ENCODE assay signal across 16 cellular contexts in the genomic region with DNA sequence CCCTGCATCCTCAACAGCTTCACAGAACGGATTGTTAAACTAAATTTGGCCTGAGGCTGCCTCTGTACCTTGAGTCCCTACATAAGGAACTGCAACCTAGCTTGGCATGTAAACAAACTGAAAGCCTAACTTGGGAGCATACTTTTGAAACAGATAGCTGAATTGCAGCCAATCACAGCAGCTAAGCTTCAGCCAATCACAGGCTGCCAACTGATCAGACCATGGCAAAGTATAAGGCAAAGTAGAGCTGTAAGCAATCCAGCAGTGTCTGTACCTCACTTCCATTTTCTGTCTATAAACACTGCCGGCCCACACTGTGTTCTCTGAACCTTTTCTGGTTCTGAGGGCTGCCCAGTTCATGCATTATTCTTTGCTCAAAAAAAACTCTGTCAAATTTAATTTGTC. TPM values are rescaled to one million over a fixed set of nuclear protein-coding genes. Genes with fewer than 3 reads are reported as not detected.
DNase-seq lines count a peak whose midpoint lies in the region; ATAC-seq and TF ChIP-seq lines count a peak whose summit lies in the region.
"Had no signal": no experiment of that assay in that cellular context is flagged by ENCODE, and none has a peak within 500 bp of the region (broad histone marks: within the 10 kb centered on the region; RNA-seq: fewer than 3 reads in every experiment).

No MANE protein-coding gene starts in this region.

- POLR2A ChIA-PET in WTC11 (lab: Charles Lee) = interaction anchor here (0.9 to 1.0 kb wide), 2 partner anchors 9 to 32 kb away, joined by 3 to 4 read pairs; a partner anchor contains a TSS

- peaks cover 16% of the 10 kb centered on the region for H3K36me3 Mint-ChIP-seq in WTC11
- H3K36me3 Mint-ChIP-seq: activated naive CD4-positive, alpha-beta T cell treated with anti-CD3 and anti-CD28 coated beads, Interleukin-2, amount 10 ng/mL, durations not matched to agents 7 days and 5 days had no signal

- peak; percentile 88 for ATAC-seq in WTC11
- peak; percentile 25 for ATAC-seq in mucosa of descending colon

- peaks cover 20% of the 10 kb centered on the region for H3K9me3 Mint-ChIP-seq in WTC11
- H3K9me3 Mint-ChIP-seq: activated naive CD4-positive, alpha-beta T cell treated with anti-CD3 and anti-CD28 coated beads, Interleukin-2, amount 10 ng/mL, durations not matched to agents 7 days and 5 days had no signal

- H3K4me1 ChIP-seq in mucosa of descending colon (ENCODE audit: low read depth) = no peaks in the 10 kb centered on the region
- H3K4me1 ChIP-seq: uterus had no signal

- DNase-seq in NCI-H82 (lab: John Stamatoyannopoulos, UW) (peak; percentile 2), NCI-H82 treated with DMSO at 0.1 percent for 48 hours (lab: John Stamatoyannopoulos, UW; ENCODE audit: unreplicated experiment) (no peak), LNCaP clone FGC (ENCODE audit: low read depth) (peak; percentile 40), WTC11 (ENCODE audit: low spot score) (no peak), mucosa of descending colon (no peak), GM19240 (ENCODE audit: insufficient read length, low spot score) (no peak), NCI-H510A (lab: John Stamatoyannopoulos, UW) (no peak)
- DNase-seq in effector CD8-positive, alpha-beta T cell (lab: John Stamatoyannopoulos, UW) = no peak
- DNase-seq: activated naive CD4-positive, alpha-beta T cell treated with anti-CD3 and anti-CD28 coated beads, Interleukin-2, amount 10 ng/mL, durations not matched to agents 7 days and 5 days; central memory CD4-positive, alpha-beta T cell; mesendoderm; ovary; T1000; uterus had no signal

- H3K4me3 ChIP-seq in LNCaP clone FGC (ENCODE audit: low read depth, low read length) (no peak overlapping the region), mucosa of descending colon (no peak overlapping the region)
- H3K4me3 ChIP-seq: HAP-1, ovary, uterus had no signal

- no peaks in the 10 kb centered on the region for H3K9me3 ChIP-seq in mucosa of descending colon
- H3K9me3 ChIP-seq: HAP-1, ovary, uterus had no signal

- intact Hi-C loops in mucosa of descending colon (cut with DNase I, micrococcal nuclease) = no loop called here

- TF ChIP-seq CTCF in LNCaP clone FGC (IDR thresholded peaks at IDR 0.05; ENCODE audit: control insufficient read depth, extremely low read depth, insufficient read depth) = no peak
- no peak for TF ChIP-seq CTCF in WTC11 (IDR thresholded peaks at IDR 0.05)
- no peak for TF ChIP-seq CTCF in mucosa of descending colon (IDR thresholded peaks at IDR 0.05)

- no peaks in the 10 kb centered on the region for H3K27me3 Mint-ChIP-seq in WTC11 (ENCODE audit: low read depth)

- H3K36me3 ChIP-seq in mucosa of descending colon (ENCODE audit: low read depth) = no peaks in the 10 kb centered on the region
- H3K36me3 ChIP-seq: HAP-1, ovary, uterus had no signal

- CTCF ChIA-PET in WTC11 (lab: Charles Lee) = no interaction called here

- H3K27ac Mint-ChIP-seq in WTC11 = peak overlapping the region; percentile 71; the same call in 1 of the 2 replicates
- H3K27ac Mint-ChIP-seq: activated naive CD4-positive, alpha-beta T cell treated with anti-CD3 and anti-CD28 coated beads, Interleukin-2, amount 10 ng/mL, durations not matched to agents 7 days and 5 days; IgD-negative memory B cell had no signal

- H3K4me3 Mint-ChIP-seq in WTC11 = no peak overlapping the region
- H3K4me3 Mint-ChIP-seq: activated naive CD4-positive, alpha-beta T cell treated with anti-CD3 and anti-CD28 coated beads, Interleukin-2, amount 10 ng/mL, durations not matched to agents 7 days and 5 days; IgD-negative memory B cell had no signal

- H3K4me1 Mint-ChIP-seq in WTC11 = peaks cover 15% of the 10 kb centered on the region
- H3K4me1 Mint-ChIP-seq: activated naive CD4-positive, alpha-beta T cell treated with anti-CD3 and anti-CD28 coated beads, Interleukin-2, amount 10 ng/mL, durations not matched to agents 7 days and 5 days; IgD-negative memory B cell had no signal

TF ChIP-seq in WTC11, 78 proteins besides CTCF, POLR2A, EP300 and RAD21:
- TF ChIP-seq ZNF232 (CRISPR knock-in tag; IDR thresholded peaks at IDR 0.05) (no peak), NFYB (CRISPR knock-in tag; conservative IDR thresholded peaks at IDR 0.05; ENCODE audit: low read depth) (peak; percentile 50), GTF2I (CRISPR knock-in tag; conservative IDR thresholded peaks at IDR 0.05) (no peak), ZNF317 (CRISPR knock-in tag; IDR thresholded peaks at IDR 0.05; ENCODE audit: borderline replicate concordance, low read depth) (no peak), TP53 (CRISPR knock-in tag; IDR thresholded peaks at IDR 0.05) (no peak)
- TF ChIP-seq, protein P1, sequence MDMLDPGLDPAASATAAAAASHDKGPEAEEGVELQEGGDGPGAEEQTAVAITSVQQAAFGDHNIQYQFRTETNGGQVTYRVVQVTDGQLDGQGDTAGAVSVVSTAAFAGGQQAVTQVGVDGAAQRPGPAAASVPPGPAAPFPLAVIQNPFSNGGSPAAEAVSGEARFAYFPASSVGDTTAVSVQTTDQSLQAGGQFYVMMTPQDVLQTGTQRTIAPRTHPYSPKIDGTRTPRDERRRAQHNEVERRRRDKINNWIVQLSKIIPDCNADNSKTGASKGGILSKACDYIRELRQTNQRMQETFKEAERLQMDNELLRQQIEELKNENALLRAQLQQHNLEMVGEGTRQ (CRISPR knock-in tag; IDR thresholded peaks at IDR 0.05) = no peak
- TF ChIP-seq, protein P2, sequence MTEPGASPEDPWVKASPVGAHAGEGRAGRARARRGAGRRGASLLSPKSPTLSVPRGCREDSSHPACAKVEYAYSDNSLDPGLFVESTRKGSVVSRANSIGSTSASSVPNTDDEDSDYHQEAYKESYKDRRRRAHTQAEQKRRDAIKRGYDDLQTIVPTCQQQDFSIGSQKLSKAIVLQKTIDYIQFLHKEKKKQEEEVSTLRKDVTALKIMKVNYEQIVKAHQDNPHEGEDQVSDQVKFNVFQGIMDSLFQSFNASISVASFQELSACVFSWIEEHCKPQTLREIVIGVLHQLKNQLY (CRISPR knock-in tag; IDR thresholded peaks at IDR 0.05) = no peak
- TF ChIP-seq, protein P3, sequence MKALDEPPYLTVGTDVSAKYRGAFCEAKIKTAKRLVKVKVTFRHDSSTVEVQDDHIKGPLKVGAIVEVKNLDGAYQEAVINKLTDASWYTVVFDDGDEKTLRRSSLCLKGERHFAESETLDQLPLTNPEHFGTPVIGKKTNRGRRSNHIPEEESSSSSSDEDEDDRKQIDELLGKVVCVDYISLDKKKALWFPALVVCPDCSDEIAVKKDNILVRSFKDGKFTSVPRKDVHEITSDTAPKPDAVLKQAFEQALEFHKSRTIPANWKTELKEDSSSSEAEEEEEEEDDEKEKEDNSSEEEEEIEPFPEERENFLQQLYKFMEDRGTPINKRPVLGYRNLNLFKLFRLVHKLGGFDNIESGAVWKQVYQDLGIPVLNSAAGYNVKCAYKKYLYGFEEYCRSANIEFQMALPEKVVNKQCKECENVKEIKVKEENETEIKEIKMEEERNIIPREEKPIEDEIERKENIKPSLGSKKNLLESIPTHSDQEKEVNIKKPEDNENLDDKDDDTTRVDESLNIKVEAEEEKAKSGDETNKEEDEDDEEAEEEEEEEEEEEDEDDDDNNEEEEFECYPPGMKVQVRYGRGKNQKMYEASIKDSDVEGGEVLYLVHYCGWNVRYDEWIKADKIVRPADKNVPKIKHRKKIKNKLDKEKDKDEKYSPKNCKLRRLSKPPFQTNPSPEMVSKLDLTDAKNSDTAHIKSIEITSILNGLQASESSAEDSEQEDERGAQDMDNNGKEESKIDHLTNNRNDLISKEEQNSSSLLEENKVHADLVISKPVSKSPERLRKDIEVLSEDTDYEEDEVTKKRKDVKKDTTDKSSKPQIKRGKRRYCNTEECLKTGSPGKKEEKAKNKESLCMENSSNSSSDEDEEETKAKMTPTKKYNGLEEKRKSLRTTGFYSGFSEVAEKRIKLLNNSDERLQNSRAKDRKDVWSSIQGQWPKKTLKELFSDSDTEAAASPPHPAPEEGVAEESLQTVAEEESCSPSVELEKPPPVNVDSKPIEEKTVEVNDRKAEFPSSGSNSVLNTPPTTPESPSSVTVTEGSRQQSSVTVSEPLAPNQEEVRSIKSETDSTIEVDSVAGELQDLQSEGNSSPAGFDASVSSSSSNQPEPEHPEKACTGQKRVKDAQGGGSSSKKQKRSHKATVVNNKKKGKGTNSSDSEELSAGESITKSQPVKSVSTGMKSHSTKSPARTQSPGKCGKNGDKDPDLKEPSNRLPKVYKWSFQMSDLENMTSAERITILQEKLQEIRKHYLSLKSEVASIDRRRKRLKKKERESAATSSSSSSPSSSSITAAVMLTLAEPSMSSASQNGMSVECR (CRISPR knock-in tag; IDR thresholded peaks at IDR 0.05; ENCODE audit: borderline replicate concordance) = no peak

RNA-seq across cellular contexts. Expression of a gene that starts 8.9 kb away (rescaled TPM):
- total RNA-seq in WTC11 (2021) (65.9 to 77.4 TPM (median 68.7 TPM) in 3 replicates), mucosa of descending colon (10 to 100 TPM in 1 of 3 donors, 1 to 10 TPM in 2; 1.3 to 27.4 (median 2.0) TPM)

RNA-seq across cellular contexts. Expression of a gene that starts 31.9 kb away (rescaled TPM):
- total RNA-seq in WTC11 (2021) (97.5 to 122 TPM (median 103 TPM) in 3 replicates), mucosa of descending colon (100 to 1,000 TPM in 1 of 3 donors, 10 to 100 TPM in 2; 77.4 to 102 (median 82.8) TPM)

Comparison
In these comparisons a context has a peak if more than half of its experiments do, and no peak if none do; other contexts are left out.
1. DNase-seq: peak in NCI-H82 (single experiment) and LNCaP clone FGC (single experiment); none in NCI-H82 treated with DMSO at 0.1 percent for 48 hours (single experiment), WTC11 (single experiment), mucosa of descending colon (0 of 3), GM19240 (single experiment), NCI-H510A (single experiment) and effector CD8-positive, alpha-beta T cell (single experiment).